1 cellular context compared by ENCODE assay signal in genomic region chr10:123398180-123398591, GRCh38.
TF ChIP-seq lines count a peak whose summit lies in the region.

No MANE protein-coding gene starts in this region.

TF ChIP-seq in GM12878, 131 proteins besides CTCF, POLR2A, EP300 and RAD21 (continued from another document and continues in another):
- TF ChIP-seq ELK1 (IDR thresholded peaks at IDR 0.05; ENCODE audit: low read depth, low read length) (no peak), NRF1 (conservative IDR thresholded peaks at IDR 0.05; ENCODE audit: low read depth, low read length) (no peak), DPF2 (IDR thresholded peaks at IDR 0.05) (peak; percentile 86), TCF12 (IDR thresholded peaks at IDR 0.05; ENCODE audit: low read depth, low read length) (peak; percentile 98), ZNF24 (IDR thresholded peaks at IDR 0.05) (peak; percentile 94), KAT2A (conservative IDR thresholded peaks at IDR 0.05; ENCODE audit: control insufficient read depth, low read depth, low read length) (no peak), MTA2 (IDR thresholded peaks at IDR 0.05; ENCODE audit: low read depth) (peak; percentile 96), TCF7 (IDR thresholded peaks at IDR 0.05; ENCODE audit: borderline replicate concordance) (peak; percentile 48), HDGF (IDR thresholded peaks at IDR 0.05) (no peak), IRF5 (IDR thresholded peaks at IDR 0.05; ENCODE audit: borderline replicate concordance) (no peak), TARDBP (IDR thresholded peaks at IDR 0.05; ENCODE audit: borderline replicate concordance) (peak; percentile 80), E2F4 (IDR thresholded peaks at IDR 0.05; ENCODE audit: low read depth, low read length) (no peak), TAF1 (IDR thresholded peaks at IDR 0.05; ENCODE audit: borderline replicate concordance, low read depth, low read length) (peak; percentile 72), PRDM15 (CRISPR knock-in tag; IDR thresholded peaks at IDR 0.05) (no peak), MTA3 (IDR thresholded peaks at IDR 0.05; ENCODE audit: borderline replicate concordance, low read length) (no peak), USF2 (IDR thresholded peaks at IDR 0.05; ENCODE audit: borderline replicate concordance, low read depth, low read length) (no peak; the same call in 1 of the 2 replicates), RELB (IDR thresholded peaks at IDR 0.05; ENCODE audit: low read depth) (peak; percentile 98), SPI1 (IDR thresholded peaks at IDR 0.05; ENCODE audit: borderline replicate concordance, insufficient read depth, low read depth, low read length) (no peak), MAX (IDR thresholded peaks at IDR 0.05; ENCODE audit: low read depth, low read length) (peak; percentile 44; the same call in 1 of the 2 replicates), E4F1 (IDR thresholded peaks at IDR 0.05; ENCODE audit: borderline replicate concordance, partially characterized antibody) (no peak), NR2C1 (IDR thresholded peaks at IDR 0.05) (no peak), CHD1 (IDR thresholded peaks at IDR 0.05; ENCODE audit: low read depth, low read length) (no peak), SIX5 (IDR thresholded peaks at IDR 0.05; ENCODE audit: low read depth, low read length, severe bottlenecking) (no peak), LARP7 (IDR thresholded peaks at IDR 0.05) (no peak), SRF (IDR thresholded peaks at IDR 0.05; ENCODE audit: low read depth in 2 of 2, low read length in 2 of 2) (peak in 1 of 2 experiments; percentile 61; a peak in 1 of 4 replicates), CEBPB (IDR thresholded peaks at IDR 0.05; ENCODE audit: borderline replicate concordance in 1 of 2, low read depth in 2 of 2, low read length in 2 of 2) (no peak), SMAD1 (IDR thresholded peaks at IDR 0.05; ENCODE audit: low read depth, partially characterized antibody) (peak; percentile 73), IKZF2 (IDR thresholded peaks at IDR 0.05) (peak; percentile 99 to 100), ATF3 (IDR thresholded peaks at IDR 0.05; ENCODE audit: borderline replicate concordance, extremely low read depth, low read depth, low read length) (no peak), NFIC (IDR thresholded peaks at IDR 0.05; ENCODE audit: low read depth, low read length) (no peak), EZH2 (IDR thresholded peaks at IDR 0.05; ENCODE audit: borderline replicate concordance, control insufficient read depth, low read depth, low read length) (peak; percentile 72; the same call in 1 of the 2 replicates), ZNF687 (IDR thresholded peaks at IDR 0.05) (peak; percentile 98), IRF4 (IDR thresholded peaks at IDR 0.05; ENCODE audit: low read depth, low read length) (peak; percentile 96), MXI1 (IDR thresholded peaks at IDR 0.05; ENCODE audit: low read depth, low read length) (0 out of 2 replicates have a peak, but pooled peaks have one; percentile 56), PAX8 (IDR thresholded peaks at IDR 0.05) (no peak), GATAD2B (conservative IDR thresholded peaks at IDR 0.05; ENCODE audit: low read depth) (no peak), KDM1A (IDR thresholded peaks at IDR 0.05; ENCODE audit: borderline replicate concordance) (no peak), FOS (IDR thresholded peaks at IDR 0.05; ENCODE audit: borderline replicate concordance, extremely low read depth, insufficient read length) (no peak), KLF5 (IDR thresholded peaks at IDR 0.05; ENCODE audit: partially characterized antibody) (peak; percentile 27), EGR1 (IDR thresholded peaks at IDR 0.05; ENCODE audit: borderline replicate concordance in 1 of 2, low read depth in 2 of 2, low read length in 2 of 2) (no peak), HCFC1 (IDR thresholded peaks at IDR 0.05; ENCODE audit: low read length) (no peak), BRCA1 (IDR thresholded peaks at IDR 0.05; ENCODE audit: low read depth, low read length) (no peak), HSF1 (IDR thresholded peaks at IDR 0.05; ENCODE audit: low read depth, low read length) (no peak), RCOR1 (conservative IDR thresholded peaks at IDR 0.05; ENCODE audit: low read depth, low read length) (peak; percentile 94), FOXK2 (IDR thresholded peaks at IDR 0.05) (no peak), CBX5 (IDR thresholded peaks at IDR 0.05; ENCODE audit: low read depth) (no peak)
